ENCODE assay signal across 13 cellular contexts in genomic region chr12:53474819-53475218, GRCh38. TPM values are rescaled to one million over a fixed set of nuclear protein-coding genes. Genes with fewer than 3 reads are reported as not detected.
DNase-seq lines count a peak whose midpoint lies in the region; ATAC-seq and TF ChIP-seq lines count a peak whose summit lies in the region.
"Had no signal": no experiment of that assay in that cellular context is flagged by ENCODE, and none has a peak within 500 bp of the region (broad histone marks: within the 10 kb centered on the region; RNA-seq: fewer than 3 reads in every experiment).

No MANE protein-coding gene starts in this region.

- no peaks in the 10 kb centered on the region for H3K9me3 Mint-ChIP-seq in activated naive CD8-positive, alpha-beta T cell treated with anti-CD3 and anti-CD28 coated beads for 36 hours
- peaks cover 0 to 3% (median 0%) of the 10 kb centered on the region in 11 donors for H3K9me3 Mint-ChIP-seq in naive thymus-derived CD4-positive, alpha-beta T cell

- H3K4me3 Mint-ChIP-seq in activated naive CD8-positive, alpha-beta T cell treated with anti-CD3 and anti-CD28 coated beads for 36 hours, result peak overlapping the region; percentile 47
- peak overlapping the region in 5 of 10 donors; percentile 13 to 67 (median 25) for H3K4me3 Mint-ChIP-seq in naive thymus-derived CD4-positive, alpha-beta T cell

- intact Hi-C loops in A673 (cut with micrococcal nuclease; ENCODE audit: unreplicated experiment), result no loop called here
- intact Hi-C loops in naive thymus-derived CD4-positive, alpha-beta T cell (cut with micrococcal nuclease), result no loop called here

- H3K27me3 ChIP-seq in A673 (replicated peaks; ENCODE audit: insufficient read depth, low read depth, low read length, poor library complexity), result no peaks in the 10 kb centered on the region
- H3K27me3 ChIP-seq in naive thymus-derived CD4-positive, alpha-beta T cell (ENCODE audit: control insufficient read depth in 2 of 2, insufficient read depth in 2 of 2, low read length in 2 of 2), result no peaks in the 10 kb centered on the region
- H3K27me3 ChIP-seq: colonic mucosa had no signal

- peak overlapping the region; percentile 0 for H3K27ac ChIP-seq in A673 (ENCODE audit: low read depth, low read length, poor library complexity, severe bottlenecking)
- peak overlapping the region; percentile 7 for H3K27ac ChIP-seq in naive thymus-derived CD4-positive, alpha-beta T cell (ENCODE audit: low read depth, low read length)
- H3K27ac ChIP-seq: colonic mucosa, HL-60 had no signal

- peaks cover 4% of the 10 kb centered on the region for H3K4me1 ChIP-seq in A673 (ENCODE audit: insufficient read depth, low read length, poor library complexity, severe bottlenecking)
- peaks cover 8 to 10% of the 10 kb centered on the region in 2 donors for H3K4me1 ChIP-seq in naive thymus-derived CD4-positive, alpha-beta T cell (ENCODE audit: control insufficient read depth in 2 of 2, insufficient read depth in 2 of 2, low read length in 2 of 2)
- H3K4me1 ChIP-seq: colonic mucosa had no signal

- no peak for TF ChIP-seq CTCF in A673 (conservative IDR thresholded peaks at IDR 0.05; ENCODE audit: low read depth, low read length)

- in situ Hi-C loops in GM18951 (cut with MboI; ENCODE audit: low sequenced_read_pairs, unreplicated experiment), result no loop called here

- ATAC-seq in naive thymus-derived CD4-positive, alpha-beta T cell, result peak; percentile 39
- ATAC-seq in HG02938 (IDR thresholded peaks at IDR 0.05; ENCODE audit: unreplicated experiment), result no peak

- peaks cover 67% of the 10 kb centered on the region for H3K4me1 Mint-ChIP-seq in activated naive CD8-positive, alpha-beta T cell treated with anti-CD3 and anti-CD28 coated beads for 36 hours
- H3K4me1 Mint-ChIP-seq in naive thymus-derived CD4-positive, alpha-beta T cell, result peaks cover 15 to 58% (median 48%) of the 10 kb centered on the region in 7 donors

- DNase-seq in A673 (ENCODE audit: low spot score) (no peak), SKM-1 (lab: John Stamatoyannopoulos, UW; ENCODE audit: unreplicated experiment) (no peak), NCI-H1436 treated with DMSO at 0.1 percent for 48 hours (lab: John Stamatoyannopoulos, UW) (no peak), NCI-H1694 (lab: John Stamatoyannopoulos, UW) (no peak)
- no peak for DNase-seq in activated naive CD8-positive, alpha-beta T cell treated with anti-CD3 and anti-CD28 coated beads for 36 hours
- no peak for DNase-seq in naive thymus-derived CD4-positive, alpha-beta T cell
- DNase-seq: C1 segment of cervical spinal cord, colonic mucosa, GDM1, small intestine had no signal

- no peaks in the 10 kb centered on the region for H3K9me3 ChIP-seq in A673 (ENCODE audit: low read depth, low read length, poor library complexity, severe bottlenecking)
- no peaks in the 10 kb centered on the region for H3K9me3 ChIP-seq in naive thymus-derived CD4-positive, alpha-beta T cell (ENCODE audit: control insufficient read depth in 2 of 3, low read length in 3 of 3)
- H3K9me3 ChIP-seq: colonic mucosa had no signal

- H3K36me3 ChIP-seq in A673 (ENCODE audit: insufficient read depth, low read length, poor library complexity, severe bottlenecking), result peaks cover 98% of the 10 kb centered on the region
- peaks cover 53 to 93% (median 54%) of the 10 kb centered on the region in 3 experiments for H3K36me3 ChIP-seq in naive thymus-derived CD4-positive, alpha-beta T cell (ENCODE audit: control insufficient read depth in 2 of 3, insufficient read depth in 3 of 3, low read length in 3 of 3)

- H3K36me3 Mint-ChIP-seq in activated naive CD8-positive, alpha-beta T cell treated with anti-CD3 and anti-CD28 coated beads for 36 hours, result peaks cover 51% of the 10 kb centered on the region
- H3K36me3 Mint-ChIP-seq in naive thymus-derived CD4-positive, alpha-beta T cell, result peaks cover 19 to 46% (median 30%) of the 10 kb centered on the region in 5 donors

- CTCF ChIA-PET in A673 (lab: Charles Lee), result interaction anchor here (1.2 kb wide), 1 partner anchor 153 kb away, joined by 3 read pairs; the partner anchor contains the start of gene AAAS
- CTCF ChIA-PET in naive thymus-derived CD4-positive, alpha-beta T cell (lab: Charles Lee), result interaction anchor here (0.6 to 7.5 kb wide), 7 partner anchors 11 to 127 kb away, joined by 3 to 36 read pairs (median 3); no protein-coding TSS in a partner anchor

- no peak overlapping the region for H3K4me3 ChIP-seq in A673 (ENCODE audit: low read depth, low read length, poor library complexity, severe bottlenecking)
- no peak overlapping the region for H3K4me3 ChIP-seq in naive thymus-derived CD4-positive, alpha-beta T cell (ENCODE audit: low read length)
- H3K4me3 ChIP-seq: colonic mucosa had no signal

- BruUV-seq in A673 (replicated peaks; lab: Mats Ljungman, UMichigan), result no TSS peak

- peak overlapping the region; percentile 85 for H3K27ac Mint-ChIP-seq in activated naive CD8-positive, alpha-beta T cell treated with anti-CD3 and anti-CD28 coated beads for 36 hours
- peak overlapping the region; percentile 33 to 90 (median 67) for H3K27ac Mint-ChIP-seq in naive thymus-derived CD4-positive, alpha-beta T cell

- H3K27me3 Mint-ChIP-seq in activated naive CD8-positive, alpha-beta T cell treated with anti-CD3 and anti-CD28 coated beads for 36 hours, result no peaks in the 10 kb centered on the region
- H3K27me3 Mint-ChIP-seq in naive thymus-derived CD4-positive, alpha-beta T cell, result no peaks in the 10 kb centered on the region

- TF ChIP-seq POLR2A in GM18951 (IDR thresholded peaks at IDR 0.05; ENCODE audit: extremely low read depth, insufficient read depth, insufficient read length), result peak; percentile 25

- POLR2A ChIA-PET in A673 (lab: Charles Lee; ENCODE audit: low non-redundant PET), result interaction anchor here (0.8 kb wide), 1 partner anchor 154 kb away, joined by 8 read pairs; the partner anchor contains the start of gene AAAS
- POLR2A ChIA-PET in naive thymus-derived CD4-positive, alpha-beta T cell (lab: Charles Lee), result interaction anchor here (0.8 to 1.9 kb wide), 7 partner anchors 13 to 49 kb away, joined by 3 to 6 read pairs (median 4); partner anchors contain the start of gene TARBP2

RNA-seq across cellular contexts. Expression of gene PCBP2, which starts 22.9 kb away (rescaled TPM):
- 1,194 and 1,215 TPM in 2 replicates for total RNA-seq in A673 (2021)
- total RNA-seq in activated naive CD8-positive, alpha-beta T cell treated with anti-CD3 and anti-CD28 coated beads for 36 hours, result 1,000 to 10,000 TPM; 1,052 to 1,089 TPM
- total RNA-seq in naive thymus-derived CD4-positive, alpha-beta T cell, result 1,000 to 10,000 TPM in 2 of 5 experiments, 100 to 1,000 TPM in 3; 737 to 1,110 (median 928) TPM
- polyA plus RNA-seq in naive thymus-derived CD4-positive, alpha-beta T cell, result 100 to 1,000 TPM; 148 to 158 TPM

RNA-seq across cellular contexts. Expression of gene MAP3K12, which starts 24.4 kb away (rescaled TPM):
- 11.6 and 15.9 TPM in 2 replicates for total RNA-seq in A673 (2021)
- 1 to 10 TPM; 8.4 to 8.7 TPM for total RNA-seq in activated naive CD8-positive, alpha-beta T cell treated with anti-CD3 and anti-CD28 coated beads for 36 hours
- 10 to 100 TPM; 21.8 to 29.7 (median 23.0) TPM for total RNA-seq in naive thymus-derived CD4-positive, alpha-beta T cell
- polyA plus RNA-seq in naive thymus-derived CD4-positive, alpha-beta T cell, result 1 to 10 TPM; 4.9 to 6.6 TPM

RNA-seq across cellular contexts. Expression of gene TARBP2, which starts 26.3 kb away (rescaled TPM):
- 62.4 and 70.9 TPM in 2 replicates for total RNA-seq in A673 (2021)
- 10 to 100 TPM; 41.0 to 47.3 TPM for total RNA-seq in activated naive CD8-positive, alpha-beta T cell treated with anti-CD3 and anti-CD28 coated beads for 36 hours
- 10 to 100 TPM; 25.1 to 45.2 (median 40.7) TPM for total RNA-seq in naive thymus-derived CD4-positive, alpha-beta T cell
- 10 to 100 TPM; 30.9 to 34.2 TPM for polyA plus RNA-seq in naive thymus-derived CD4-positive, alpha-beta T cell

RNA-seq across cellular contexts. Expression of gene NPFF, which starts 32.5 kb away (rescaled TPM):
- not detected in 2 replicates for total RNA-seq in A673 (2021)
- total RNA-seq in activated naive CD8-positive, alpha-beta T cell treated with anti-CD3 and anti-CD28 coated beads for 36 hours, result not detected
- not detected for total RNA-seq in naive thymus-derived CD4-positive, alpha-beta T cell
- polyA plus RNA-seq in naive thymus-derived CD4-positive, alpha-beta T cell, result not detected
- total RNA-seq: colonic mucosa had no signal

RNA-seq across cellular contexts. Expression of gene PRR13, which starts 33.3 kb away (rescaled TPM):
- total RNA-seq in A673 (2021), result 155 and 180 TPM in 2 replicates
- 100 to 1,000 TPM; 221 to 247 TPM for total RNA-seq in activated naive CD8-positive, alpha-beta T cell treated with anti-CD3 and anti-CD28 coated beads for 36 hours
- total RNA-seq in naive thymus-derived CD4-positive, alpha-beta T cell, result 100 to 1,000 TPM; 147 to 215 (median 201) TPM
- polyA plus RNA-seq in naive thymus-derived CD4-positive, alpha-beta T cell, result 100 to 1,000 TPM; 493 to 529 TPM
